Comparison of ENCODE assay signal across 13 cellular contexts in genomic region chr4:8280158-8280875, GRCh38. TPM values are rescaled to one million over a fixed set of nuclear protein-coding genes. Genes with fewer than 3 reads are reported as not detected.
DNase-seq lines count a peak whose midpoint lies in the region; ATAC-seq, FAIRE-seq and TF ChIP-seq lines count a peak whose summit lies in the region.
"Had no signal": no experiment of that assay in that cellular context is flagged by ENCODE, and none has a peak within 500 bp of the region (broad histone marks: within the 10 kb centered on the region; RNA-seq: fewer than 3 reads in every experiment).

No MANE protein-coding gene starts in this region.

- TF ChIP-seq CTCF in astrocyte (IDR thresholded peaks at IDR 0.05; ENCODE audit: insufficient read depth, low read depth, low read length) (no peak), nephron progenitor cell (IDR thresholded peaks at IDR 0.05) (no peak), uterus (IDR thresholded peaks at IDR 0.05) (no peak), gastroesophageal sphincter (IDR thresholded peaks at IDR 0.05) (no peak)

- H3K9ac ChIP-seq in astrocyte (ENCODE audit: low read length): no peak overlapping the region

- no peaks in the 10 kb centered on the region for H3K79me2 ChIP-seq in astrocyte (ENCODE audit: insufficient read depth, low read length)

- H3K27ac ChIP-seq in astrocyte (ENCODE audit: low read depth, low read length) (no peak overlapping the region), uterus (peak overlapping the region; percentile 5 to 65), gastroesophageal sphincter (peak overlapping the region in 1 of 4 donors; percentile 82)

- TF ChIP-seq POLR2A in uterus (IDR thresholded peaks at IDR 0.05): no peak
- no peak for TF ChIP-seq POLR2A in gastroesophageal sphincter (IDR thresholded peaks at IDR 0.05)

- ATAC-seq in left cardiac atrium (no peak), gastroesophageal sphincter (no peak)
- ATAC-seq: GM23338 had no signal

- H3K36me3 Mint-ChIP-seq in astrocyte (ENCODE audit: low read depth, unreplicated experiment): peaks cover 8% of the 10 kb centered on the region
- no peaks in the 10 kb centered on the region for H3K36me3 Mint-ChIP-seq in nephron progenitor cell (ENCODE audit: low read depth)

- H3K9me3 ChIP-seq in astrocyte (ENCODE audit: insufficient read depth, low read depth, low read length): no peaks in the 10 kb centered on the region
- H3K9me3 ChIP-seq in uterus: no peaks in the 10 kb centered on the region
- no peaks in the 10 kb centered on the region for H3K9me3 ChIP-seq in gastroesophageal sphincter

- H3K27me3 ChIP-seq in astrocyte (ENCODE audit: insufficient read depth, low read length) (no peaks in the 10 kb centered on the region), uterus (no peaks in the 10 kb centered on the region), gastroesophageal sphincter (no peaks in the 10 kb centered on the region)

- H3K9me3 Mint-ChIP-seq in astrocyte (ENCODE audit: unreplicated experiment) (no peaks in the 10 kb centered on the region), nephron progenitor cell (no peaks in the 10 kb centered on the region)
- H3K9me3 Mint-ChIP-seq: GM23338 had no signal

- H3K36me3 ChIP-seq in astrocyte (ENCODE audit: insufficient read depth, low read length) (no peaks in the 10 kb centered on the region), uterus (no peaks in the 10 kb centered on the region), gastroesophageal sphincter (no peaks in the 10 kb centered on the region)

- H3K4me3 Mint-ChIP-seq in astrocyte (ENCODE audit: unreplicated experiment) (no peak overlapping the region), nephron progenitor cell (peak overlapping the region; percentile 13)
- H3K4me3 Mint-ChIP-seq: GM23338 had no signal

- no peak overlapping the region for H3K4me2 ChIP-seq in astrocyte (ENCODE audit: low read length)
- H3K4me2 ChIP-seq: GM23338 had no signal

- no peak overlapping the region for H2AFZ ChIP-seq in astrocyte (ENCODE audit: low read depth, low read length)
- H2AFZ ChIP-seq: GM23338 had no signal

- no peak for FAIRE-seq in astrocyte (lab: Jason Lieb, UNC)

- no peak for DNase-seq in astrocyte (ENCODE audit: low read depth)
- peak; percentile 18 for DNase-seq in left cardiac atrium
- no peak for DNase-seq in nephron progenitor cell
- no peak for DNase-seq in uterus
- DNase-seq in 8988T: no peak
- no peak for DNase-seq in SW480 (ENCODE audit: low spot score)
- DNase-seq: DMS 273 treated with DMSO at 0.1 percent for 48 hours, MV-4-11, NCI-H2107, NCI-H345, NCI-H69 had no signal

- H3K4me3 ChIP-seq in astrocyte (ENCODE audit: insufficient read depth, low read depth, low read length) (no peak overlapping the region), uterus (no peak overlapping the region), gastroesophageal sphincter (no peak overlapping the region)
- H3K4me3 ChIP-seq: GM23338 had no signal

- no peaks in the 10 kb centered on the region for H4K20me1 ChIP-seq in astrocyte (ENCODE audit: insufficient read depth, low read length)

- peak overlapping the region; percentile 72 for H3K27ac Mint-ChIP-seq in astrocyte (ENCODE audit: unreplicated experiment)
- peak overlapping the region; percentile 83 for H3K27ac Mint-ChIP-seq in nephron progenitor cell
- H3K27ac Mint-ChIP-seq: GM23338 had no signal

- WGBS in gastroesophageal sphincter (ENCODE audit: low coverage in 1 of 2), 2 donors: no CpG with 5 or more reads among the region's 25 CpGs

- H3K4me1 ChIP-seq in astrocyte (ENCODE audit: insufficient read depth, low read length) (peaks cover 27% of the 10 kb centered on the region), uterus (peaks cover 3 to 6% of the 10 kb centered on the region in 2 donors), gastroesophageal sphincter (peaks cover 0 to 72% (median 26%) of the 10 kb centered on the region in 3 donors)

- H3K27me3 Mint-ChIP-seq in astrocyte (ENCODE audit: low read depth, unreplicated experiment): peaks cover 7% of the 10 kb centered on the region
- H3K27me3 Mint-ChIP-seq in nephron progenitor cell (ENCODE audit: low read depth, poor library complexity): no peaks in the 10 kb centered on the region

- TF ChIP-seq EP300 in gastroesophageal sphincter (IDR thresholded peaks at IDR 0.05): no peak

- H3K4me1 Mint-ChIP-seq in astrocyte (ENCODE audit: low read depth, unreplicated experiment) (peaks cover 26% of the 10 kb centered on the region), nephron progenitor cell (peaks cover 64% of the 10 kb centered on the region)

- intact Hi-C loops in left cardiac atrium (cut with DNase I): no loop called here
- intact Hi-C loops in uterus (cut with DNase I; ENCODE audit: low total_unique reads): no loop called here

RNA-seq across cellular contexts. Expression of gene HTRA3, which starts 10.8 kb away (rescaled TPM):
- 35.2 and 60.5 TPM in 2 replicates for total RNA-seq in astrocyte
- 10 to 100 TPM; 48.5 to 78.2 TPM for total RNA-seq in left cardiac atrium
- 10 to 100 TPM; 22.8 to 65.3 (median 29.5) TPM for total RNA-seq in uterus
- total RNA-seq in gastroesophageal sphincter: 10 to 100 TPM; 30.2 to 80.5 (median 59.9) TPM
